14 cellular contexts compared by ENCODE assay signal in genomic region chr12:1205512-1206060, GRCh38.
DNase-seq lines count a peak whose midpoint lies in the region; ATAC-seq and TF ChIP-seq lines count a peak whose summit lies in the region.
"Had no signal": no experiment of that assay in that cellular context is flagged by ENCODE, and none has a peak within 500 bp of the region (broad histone marks: within the 10 kb centered on the region; RNA-seq: fewer than 3 reads in every experiment).

No MANE protein-coding gene starts in this region.

- H3K9me3 Mint-ChIP-seq in CD8-positive, alpha-beta memory T cell: no peaks in the 10 kb centered on the region
- H3K9me3 Mint-ChIP-seq in neural progenitor cell: no peaks in the 10 kb centered on the region
- H3K9me3 Mint-ChIP-seq in activated CD8-positive, alpha-beta T cell treated with anti-CD3 and anti-CD28 coated beads, Interleukin-2, amount 10 ng/mL, durations not matched to agents 7 days and 5 days (ENCODE audit: insufficient read depth): no peaks in the 10 kb centered on the region
- H3K9me3 Mint-ChIP-seq: activated naive CD4-positive, alpha-beta T cell treated with anti-CD3 and anti-CD28 coated beads, Interleukin-2, amount 10 ng/mL, durations not matched to agents 7 days and 5 days had no signal

- POLR2A ChIA-PET in CD8-positive, alpha-beta memory T cell (lab: Charles Lee): interaction anchor here (0.9 kb wide), 1 partner anchor 396 kb away, joined by 3 read pairs; no protein-coding TSS in a partner anchor
- POLR2A ChIA-PET in activated CD8-positive, alpha-beta T cell treated with anti-CD3 and anti-CD28 coated beads, Interleukin-2, amount 10 ng/mL, durations not matched to agents 7 days and 5 days (lab: Charles Lee): interaction anchor here (0.5 kb wide), 1 partner anchor 597 kb away, joined by 3 read pairs; no protein-coding TSS in a partner anchor

- peak overlapping the region in 3 of 8 donors; percentile 10 to 56 (median 54) for H3K27ac Mint-ChIP-seq in CD8-positive, alpha-beta memory T cell
- no peak overlapping the region for H3K27ac Mint-ChIP-seq in neural progenitor cell
- no peak overlapping the region for H3K27ac Mint-ChIP-seq in activated CD8-positive, alpha-beta T cell treated with anti-CD3 and anti-CD28 coated beads, Interleukin-2, amount 10 ng/mL, durations not matched to agents 7 days and 5 days
- H3K27ac Mint-ChIP-seq: activated naive CD4-positive, alpha-beta T cell treated with anti-CD3 and anti-CD28 coated beads, Interleukin-2, amount 10 ng/mL, durations not matched to agents 7 days and 5 days had no signal

- no peaks in the 10 kb centered on the region for H3K27me3 Mint-ChIP-seq in CD8-positive, alpha-beta memory T cell
- H3K27me3 Mint-ChIP-seq in neural progenitor cell (ENCODE audit: insufficient read depth, low read depth): no peaks in the 10 kb centered on the region
- H3K27me3 Mint-ChIP-seq in activated CD8-positive, alpha-beta T cell treated with anti-CD3 and anti-CD28 coated beads, Interleukin-2, amount 10 ng/mL, durations not matched to agents 7 days and 5 days (ENCODE audit: low read depth): no peaks in the 10 kb centered on the region
- H3K27me3 Mint-ChIP-seq: activated naive CD4-positive, alpha-beta T cell treated with anti-CD3 and anti-CD28 coated beads, Interleukin-2, amount 10 ng/mL, durations not matched to agents 7 days and 5 days had no signal

- H3K4me3 Mint-ChIP-seq in CD8-positive, alpha-beta memory T cell: peak overlapping the region in 4 of 7 donors; percentile 12 to 49 (median 34)
- no peak overlapping the region for H3K4me3 Mint-ChIP-seq in neural progenitor cell
- H3K4me3 Mint-ChIP-seq in activated CD8-positive, alpha-beta T cell treated with anti-CD3 and anti-CD28 coated beads, Interleukin-2, amount 10 ng/mL, durations not matched to agents 7 days and 5 days: no peak overlapping the region
- H3K4me3 Mint-ChIP-seq: activated naive CD4-positive, alpha-beta T cell treated with anti-CD3 and anti-CD28 coated beads, Interleukin-2, amount 10 ng/mL, durations not matched to agents 7 days and 5 days had no signal

- H3K9ac ChIP-seq in Karpas-422 (ENCODE audit: low read length) (peak overlapping the region; percentile 46), neural progenitor cell (no peak overlapping the region)

- no peaks in the 10 kb centered on the region for H3K27me3 ChIP-seq in CD8-positive, alpha-beta memory T cell (ENCODE audit: insufficient read depth, low read length, poor library complexity, severe bottlenecking)
- no peaks in the 10 kb centered on the region for H3K27me3 ChIP-seq in Karpas-422 (ENCODE audit: low read length)
- H3K27me3 ChIP-seq in neural progenitor cell: no peaks in the 10 kb centered on the region

- H3F3A ChIP-seq in neural progenitor cell (ENCODE audit: low read depth): no peaks in the 10 kb centered on the region

- H3K27ac ChIP-seq in CD8-positive, alpha-beta memory T cell (ENCODE audit: low read depth, low read length): no peak overlapping the region
- H3K27ac ChIP-seq in Karpas-422 (ENCODE audit: low read length) (peak overlapping the region; percentile 83), coronary artery (no peak overlapping the region), neural progenitor cell (no peak overlapping the region)

- no peak for DNase-seq in CD8-positive, alpha-beta memory T cell
- DNase-seq in Karpas-422 (peak; percentile 54), coronary artery (ENCODE audit: low spot score) (no peak), renal cortical epithelial cell (ENCODE audit: low read depth) (peak; percentile 40), neural progenitor cell (ENCODE audit: low spot score) (no peak), hippocampal formation (lab: John Stamatoyannopoulos, UW) (no peak), SIG-M5 treated with dmso at 0.1 percent for 504 hours (lab: John Stamatoyannopoulos, UW; ENCODE audit: unreplicated experiment) (no peak)
- no peak for DNase-seq in activated CD8-positive, alpha-beta T cell treated with anti-CD3 and anti-CD28 coated beads, Interleukin-2, amount 10 ng/mL, durations not matched to agents 7 days and 5 days
- DNase-seq: activated CD4-positive, alpha-beta T cell treated with anti-CD3 and anti-CD28 coated beads, Interleukin-2, amount 50 U/mL, for 4 hours; activated naive CD4-positive, alpha-beta T cell treated with anti-CD3 and anti-CD28 coated beads, Interleukin-2, amount 10 ng/mL, durations not matched to agents 7 days and 5 days; hypothalamus; mucosa of descending colon; NCI-H1105 treated with DMSO at 0.1 percent for 48 hours; NCI-H524 had no signal

- H3K36me3 Mint-ChIP-seq in CD8-positive, alpha-beta memory T cell: peaks cover 0 to 10% (median 2%) of the 10 kb centered on the region in 3 donors
- H3K36me3 Mint-ChIP-seq in neural progenitor cell: peaks cover 4% of the 10 kb centered on the region
- no peaks in the 10 kb centered on the region for H3K36me3 Mint-ChIP-seq in activated CD8-positive, alpha-beta T cell treated with anti-CD3 and anti-CD28 coated beads, Interleukin-2, amount 10 ng/mL, durations not matched to agents 7 days and 5 days (ENCODE audit: low read depth)
- H3K36me3 Mint-ChIP-seq: activated naive CD4-positive, alpha-beta T cell treated with anti-CD3 and anti-CD28 coated beads, Interleukin-2, amount 10 ng/mL, durations not matched to agents 7 days and 5 days had no signal

- peaks cover 19% of the 10 kb centered on the region for H3K4me1 ChIP-seq in CD8-positive, alpha-beta memory T cell (ENCODE audit: insufficient read depth, low read length)
- peaks cover 61% of the 10 kb centered on the region for H3K4me1 ChIP-seq in Karpas-422 (ENCODE audit: low read length)
- peaks cover 22% of the 10 kb centered on the region for H3K4me1 ChIP-seq in neural progenitor cell

- H3K4me1 Mint-ChIP-seq in CD8-positive, alpha-beta memory T cell: peaks cover 7 to 13% (median 11%) of the 10 kb centered on the region in 3 donors
- H3K4me1 Mint-ChIP-seq in neural progenitor cell: no peaks in the 10 kb centered on the region
- H3K4me1 Mint-ChIP-seq in activated CD8-positive, alpha-beta T cell treated with anti-CD3 and anti-CD28 coated beads, Interleukin-2, amount 10 ng/mL, durations not matched to agents 7 days and 5 days (ENCODE audit: low read depth): peaks cover 9% of the 10 kb centered on the region

- TF ChIP-seq CTCF in coronary artery (IDR thresholded peaks at IDR 0.05) (no peak), neural progenitor cell (IDR thresholded peaks at IDR 0.05) (no peak)

- H3K9me2 ChIP-seq in Karpas-422 (replicated peaks; ENCODE audit: insufficient read depth, low read length): no peaks in the 10 kb centered on the region

- H4K20me1 ChIP-seq in Karpas-422 (ENCODE audit: insufficient read depth, low read depth, low read length): no peaks in the 10 kb centered on the region
- no peaks in the 10 kb centered on the region for H4K20me1 ChIP-seq in neural progenitor cell (ENCODE audit: low read depth)

- H3K9me3 ChIP-seq in CD8-positive, alpha-beta memory T cell (ENCODE audit: low read length): no peaks in the 10 kb centered on the region
- H3K9me3 ChIP-seq in Karpas-422 (ENCODE audit: low read length) (no peaks in the 10 kb centered on the region), neural progenitor cell (ENCODE audit: low read depth) (no peaks in the 10 kb centered on the region)
- H3K9me3 ChIP-seq: mucosa of descending colon had no signal

- H2AFZ ChIP-seq in Karpas-422 (ENCODE audit: low read length): no peak overlapping the region
- no peak overlapping the region for H2AFZ ChIP-seq in neural progenitor cell (replicated peaks)

- H3K79me2 ChIP-seq in Karpas-422 (ENCODE audit: low read length) (peaks cover 59% of the 10 kb centered on the region), neural progenitor cell (ENCODE audit: low read depth) (no peaks in the 10 kb centered on the region)

- no peak for ATAC-seq in activated CD8-positive, alpha-beta T cell treated with anti-CD3 and anti-CD28 coated beads, Interleukin-2, amount 10 ng/mL, durations not matched to agents 7 days and 5 days

- H3K4me3 ChIP-seq in CD8-positive, alpha-beta memory T cell (ENCODE audit: low read length): no peak overlapping the region
- H3K4me3 ChIP-seq in Karpas-422 (ENCODE audit: low read length) (peak overlapping the region; percentile 43), coronary artery (peak overlapping the region; percentile 3), neural progenitor cell (no peak overlapping the region)
- H3K4me3 ChIP-seq: mucosa of descending colon had no signal

- CTCF ChIA-PET in CD8-positive, alpha-beta memory T cell (lab: Charles Lee): interaction anchor here (1.9 kb wide), 1 partner anchor 88 kb away, joined by 9 read pairs; no protein-coding TSS in a partner anchor
- CTCF ChIA-PET in activated CD8-positive, alpha-beta T cell treated with anti-CD3 and anti-CD28 coated beads, Interleukin-2, amount 10 ng/mL, durations not matched to agents 7 days and 5 days (lab: Charles Lee): interaction anchor here (2.8 kb wide), 1 partner anchor 87 kb away, joined by 9 read pairs; no protein-coding TSS in a partner anchor

- H3K36me3 ChIP-seq in CD8-positive, alpha-beta memory T cell (ENCODE audit: insufficient read depth, low read length): no peaks in the 10 kb centered on the region
- H3K36me3 ChIP-seq in Karpas-422 (ENCODE audit: insufficient read depth, low read length) (no peaks in the 10 kb centered on the region), neural progenitor cell (no peaks in the 10 kb centered on the region)

- H3K4me2 ChIP-seq in Karpas-422 (ENCODE audit: low read depth, low read length, poor library complexity, severe bottlenecking) (peak overlapping the region; percentile 75), neural progenitor cell (no peak overlapping the region)

Comparison
In these comparisons a context has a peak if more than half of its experiments do, and no peak if none do; other contexts are left out.
1. DNase-seq: peak in Karpas-422 (single experiment) and renal cortical epithelial cell (single experiment); none in CD8-positive, alpha-beta memory T cell (0 of 5), coronary artery (single experiment), neural progenitor cell (single experiment), hippocampal formation (0 of 2), SIG-M5 treated with dmso at 0.1 percent for 504 hours (single experiment) and activated CD8-positive, alpha-beta T cell treated with anti-CD3 and anti-CD28 coated beads, Interleukin-2, amount 10 ng/mL, durations not matched to agents 7 days and 5 days (single experiment).
2. H3K4me3 ChIP-seq: peak in Karpas-422 (single experiment) and coronary artery (single experiment); none in CD8-positive, alpha-beta memory T cell (single experiment) and neural progenitor cell (single experiment).
3. H3K4me3 Mint-ChIP-seq: peak in CD8-positive, alpha-beta memory T cell (4 of 7); none in neural progenitor cell (single experiment) and activated CD8-positive, alpha-beta T cell treated with anti-CD3 and anti-CD28 coated beads, Interleukin-2, amount 10 ng/mL, durations not matched to agents 7 days and 5 days (single experiment).